9 cellular contexts compared by ENCODE assay signal in the genomic region with DNA sequence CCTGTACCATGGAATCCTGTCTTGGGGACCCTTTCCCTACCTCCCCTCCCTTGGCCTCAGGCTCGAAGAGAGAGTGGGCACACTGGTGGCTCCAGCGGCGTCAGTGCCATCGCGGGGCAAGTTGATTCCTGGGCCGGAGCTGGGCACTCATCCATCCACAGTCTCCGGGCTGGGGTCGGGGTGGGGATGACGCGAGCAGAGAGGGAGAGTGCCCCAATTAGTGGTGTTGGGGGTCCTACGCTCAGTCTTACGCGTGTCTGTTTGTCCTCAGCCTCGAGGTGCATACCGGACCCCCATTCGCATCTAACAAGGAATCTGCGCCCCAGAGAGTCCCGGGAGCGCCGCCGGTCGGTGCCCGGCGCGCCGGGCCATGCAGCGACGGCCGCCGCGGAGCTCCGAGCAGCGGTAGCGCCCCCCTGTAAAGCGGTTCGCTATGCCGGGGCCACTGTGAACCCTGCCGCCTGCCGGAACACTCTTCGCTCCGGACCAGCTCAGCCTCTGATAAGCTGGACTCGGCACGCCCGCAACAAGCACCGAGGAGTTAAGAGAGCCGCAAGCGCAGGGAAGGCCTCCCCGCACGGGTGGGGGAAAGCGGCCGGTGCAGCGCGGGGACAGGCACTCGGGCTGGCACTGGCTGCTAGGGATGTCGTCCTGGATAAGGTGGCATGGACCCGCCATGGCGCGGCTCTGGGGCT. TPM values are rescaled to one million over a fixed set of nuclear protein-coding genes. Genes with fewer than 3 reads are reported as not detected.
DNase-seq lines count a peak whose midpoint lies in the region; ATAC-seq and TF ChIP-seq lines count a peak whose summit lies in the region.
"Had no signal": no experiment of that assay in that cellular context is flagged by ENCODE, and none has a peak within 500 bp of the region (broad histone marks: within the 10 kb centered on the region; RNA-seq: fewer than 3 reads in every experiment).

No MANE protein-coding gene starts in this region.

- TF ChIP-seq CTCF in natural killer cell (IDR thresholded peaks at IDR 0.05): no peak
- no peak for TF ChIP-seq CTCF in uterus (IDR thresholded peaks at IDR 0.05)

- TF ChIP-seq POLR2A in uterus (IDR thresholded peaks at IDR 0.05): no peak

- peak overlapping the region; percentile 21 to 40 for H3K4me3 ChIP-seq in uterus

- H3K27me3 ChIP-seq in uterus: peaks cover 0 to 9% of the 10 kb centered on the region in 2 donors

- intact Hi-C loops in natural killer cell (cut with micrococcal nuclease) (no loop called here), uterus (cut with DNase I; ENCODE audit: low total_unique reads) (no loop called here)

- no peak overlapping the region for H3K27ac Mint-ChIP-seq in natural killer cell treated with Interleukin-12 subunit alpha and Interleukin-12 subunit beta and Interleukin-15 and Interleukin-18, amount 100 ng/mL, for 72 hours
- no peak overlapping the region for H3K27ac Mint-ChIP-seq in natural killer cell
- no peak overlapping the region for H3K27ac Mint-ChIP-seq in effector memory CD8-positive, alpha-beta T cell
- H3K27ac Mint-ChIP-seq: memory B cell had no signal

- peaks cover 0 to 3% of the 10 kb centered on the region in 2 donors for H3K4me1 ChIP-seq in uterus

- no peaks in the 10 kb centered on the region for H3K9me3 Mint-ChIP-seq in natural killer cell treated with Interleukin-12 subunit alpha and Interleukin-12 subunit beta and Interleukin-15 and Interleukin-18, amount 100 ng/mL, for 72 hours
- no peaks in the 10 kb centered on the region for H3K9me3 Mint-ChIP-seq in natural killer cell
- H3K9me3 Mint-ChIP-seq in effector memory CD8-positive, alpha-beta T cell: no peaks in the 10 kb centered on the region

- no peak overlapping the region for H3K4me3 Mint-ChIP-seq in natural killer cell treated with Interleukin-12 subunit alpha and Interleukin-12 subunit beta and Interleukin-15 and Interleukin-18, amount 100 ng/mL, for 72 hours
- no peak overlapping the region for H3K4me3 Mint-ChIP-seq in natural killer cell
- H3K4me3 Mint-ChIP-seq in effector memory CD8-positive, alpha-beta T cell: peak overlapping the region in 1 of 2 donors; percentile 70

- H3K4me1 Mint-ChIP-seq in natural killer cell treated with Interleukin-12 subunit alpha and Interleukin-12 subunit beta and Interleukin-15 and Interleukin-18, amount 100 ng/mL, for 72 hours (ENCODE audit: low read depth in 2 of 2): peaks cover 3 to 6% of the 10 kb centered on the region in 2 donors
- peaks cover 0 to 15% of the 10 kb centered on the region in 2 donors for H3K4me1 Mint-ChIP-seq in natural killer cell
- peaks cover 0 to 14% of the 10 kb centered on the region in 2 donors for H3K4me1 Mint-ChIP-seq in effector memory CD8-positive, alpha-beta T cell (ENCODE audit: low read depth in 2 of 2)

- H3K27me3 Mint-ChIP-seq in natural killer cell treated with Interleukin-12 subunit alpha and Interleukin-12 subunit beta and Interleukin-15 and Interleukin-18, amount 100 ng/mL, for 72 hours: peaks cover 48 to 67% of the 10 kb centered on the region in 2 donors
- H3K27me3 Mint-ChIP-seq in natural killer cell (ENCODE audit: low read depth in 2 of 2): peaks cover 53 to 74% of the 10 kb centered on the region in 2 donors
- peaks cover 58 to 70% of the 10 kb centered on the region in 2 donors for H3K27me3 Mint-ChIP-seq in effector memory CD8-positive, alpha-beta T cell

- ATAC-seq in natural killer cell treated with Interleukin-12 subunit alpha and Interleukin-12 subunit beta and Interleukin-15 and Interleukin-18, amount 100 ng/mL, for 72 hours: peak; percentile 24 to 37
- ATAC-seq in natural killer cell: no peak
- peak; percentile 13 for ATAC-seq in effector memory CD8-positive, alpha-beta T cell (replicated peaks)
- ATAC-seq in GM18873 (IDR thresholded peaks at IDR 0.05; ENCODE audit: low FRiP score, unreplicated experiment): no peak

- DNase-seq in natural killer cell treated with Interleukin-12 subunit alpha and Interleukin-12 subunit beta and Interleukin-15 and Interleukin-18, amount 100 ng/mL, for 72 hours (ENCODE audit: low spot score): no peak
- DNase-seq in natural killer cell (no peak), midbrain (lab: John Stamatoyannopoulos, UW) (peak; percentile 62), uterus (no peak), COLO668 (lab: John Stamatoyannopoulos, UW; ENCODE audit: unreplicated experiment) (no peak), T1000 (lab: John Stamatoyannopoulos, UW) (no peak)
- DNase-seq in effector memory CD8-positive, alpha-beta T cell: no peak

- H3K36me3 Mint-ChIP-seq in natural killer cell treated with Interleukin-12 subunit alpha and Interleukin-12 subunit beta and Interleukin-15 and Interleukin-18, amount 100 ng/mL, for 72 hours: no peaks in the 10 kb centered on the region
- H3K36me3 Mint-ChIP-seq in natural killer cell: no peaks in the 10 kb centered on the region
- H3K36me3 Mint-ChIP-seq in effector memory CD8-positive, alpha-beta T cell (ENCODE audit: insufficient read depth): no peaks in the 10 kb centered on the region
- H3K36me3 Mint-ChIP-seq: memory B cell had no signal

- H3K9me3 ChIP-seq in uterus: no peaks in the 10 kb centered on the region

- H3K36me3 ChIP-seq in uterus: no peaks in the 10 kb centered on the region

- H3K27ac ChIP-seq in uterus: peak overlapping the region in 1 of 2 donors; percentile 11

RNA-seq across cellular contexts. Expression of gene NTRK2, which starts 0.7 kb away (rescaled TPM):
- total RNA-seq in natural killer cell treated with Interleukin-12 subunit alpha and Interleukin-12 subunit beta and Interleukin-15 and Interleukin-18, amount 100 ng/mL, for 72 hours: 1 to 10 TPM in 1 of 2 donors, under 1 TPM in 1; 0.24 to 2.4 TPM
- under 1 TPM in 1 of 3 donors, not detected in 2; 0.08 TPM for total RNA-seq in natural killer cell
- 10 to 100 TPM in 3 of 4 donors, 1 to 10 TPM in 1; 6.5 to 23.2 (median 12.5) TPM for total RNA-seq in uterus

Comparison
In these comparisons a context has a peak if more than half of its experiments do, and no peak if none do; other contexts are left out.
1. ATAC-seq: peak in natural killer cell treated with Interleukin-12 subunit alpha and Interleukin-12 subunit beta and Interleukin-15 and Interleukin-18, amount 100 ng/mL, for 72 hours (2 of 2) and effector memory CD8-positive, alpha-beta T cell (single experiment); none in natural killer cell (0 of 3) and GM18873 (single experiment).